ENCODE assay signal across 8 cellular contexts in the genomic region with DNA sequence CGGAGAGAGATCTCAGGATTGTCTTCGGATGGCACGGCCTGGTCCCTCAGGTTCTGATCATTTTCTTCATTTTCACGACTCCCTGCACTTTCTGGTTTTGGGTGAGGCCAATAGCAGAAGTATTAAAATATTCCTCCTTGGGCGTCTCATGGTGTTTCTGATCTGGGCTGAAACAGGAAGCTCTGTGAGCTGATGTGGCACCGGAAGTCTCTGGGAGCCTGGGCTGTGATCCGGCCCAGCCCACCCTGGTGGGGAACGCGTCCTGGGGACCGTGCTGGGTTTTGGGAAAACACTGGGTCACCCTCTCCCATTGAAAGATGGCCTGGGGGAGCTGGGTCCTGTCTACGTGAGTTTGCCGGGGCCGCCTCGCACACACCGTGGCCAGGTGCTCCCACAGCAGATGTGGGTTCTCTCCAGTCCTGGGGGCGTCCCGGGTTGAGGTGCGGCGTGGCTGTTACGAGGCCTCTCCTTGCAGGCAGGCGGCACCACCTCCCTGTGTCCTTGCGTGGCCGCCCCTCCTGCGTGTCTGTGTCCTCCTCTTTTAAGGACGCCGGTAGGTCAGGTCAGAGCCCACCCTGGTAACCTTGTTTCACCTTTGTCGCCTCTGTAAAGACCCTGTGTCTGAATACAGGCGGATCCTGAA. TPM values are rescaled to one million over a fixed set of nuclear protein-coding genes. Genes with fewer than 3 reads are reported as not detected.
DNase-seq lines count a peak whose midpoint lies in the region; ATAC-seq and TF ChIP-seq lines count a peak whose summit lies in the region.
"Not testable (repeated sequence)": the region's sequence is repeated elsewhere in the genome, so short reads cannot be mapped to it uniquely, and the experiment has no call there.

No MANE protein-coding gene starts in this region.

- H3K27ac ChIP-seq in CD4-positive, alpha-beta memory T cell (ENCODE audit: low read depth, low read length): not testable (repeated sequence)
- H3K27ac ChIP-seq in neutrophil: peak overlapping the region; percentile 33

- H3K36me3 Mint-ChIP-seq in CD4-positive, alpha-beta memory T cell; T-helper 2 cell treated with Interferon-gamma antibody and Interleukin-4, amounts not matched to agents 5 μg/mL and 100 μg/mL, for 36 hours (ENCODE audit: low read depth); activated CD8-positive, alpha-beta T cell treated with anti-CD3 and anti-CD28 coated beads for 36 hours (ENCODE audit: low read depth); activated T-helper 17 cell treated with anti-CD3 and anti-CD28 coated beads, Interleukin-2, amount 50 U/mL, for 72 hours (ENCODE audit: low read depth); activated naive CD8-positive, alpha-beta T cell treated with anti-CD3 and anti-CD28 coated beads, Interleukin-2, amount 50 U/mL, for 24 hours (ENCODE audit: low read depth); memory B cell: not testable (repeated sequence)

- intact Hi-C loops in CD4-positive, alpha-beta memory T cell (cut with micrococcal nuclease); activated CD8-positive, alpha-beta T cell treated with anti-CD3 and anti-CD28 coated beads for 36 hours (cut with micrococcal nuclease): not testable (repeated sequence)

- H3K9me3 Mint-ChIP-seq in CD4-positive, alpha-beta memory T cell; T-helper 2 cell treated with Interferon-gamma antibody and Interleukin-4, amounts not matched to agents 5 μg/mL and 100 μg/mL, for 36 hours; activated CD8-positive, alpha-beta T cell treated with anti-CD3 and anti-CD28 coated beads for 36 hours; activated T-helper 17 cell treated with anti-CD3 and anti-CD28 coated beads, Interleukin-2, amount 50 U/mL, for 72 hours; activated naive CD8-positive, alpha-beta T cell treated with anti-CD3 and anti-CD28 coated beads, Interleukin-2, amount 50 U/mL, for 24 hours; memory B cell: not testable (repeated sequence)

- not testable (repeated sequence) for H3K36me3 ChIP-seq in CD4-positive, alpha-beta memory T cell (ENCODE audit: insufficient read depth, low read length); neutrophil

- not testable (repeated sequence) for H3K4me1 Mint-ChIP-seq in CD4-positive, alpha-beta memory T cell; T-helper 2 cell treated with Interferon-gamma antibody and Interleukin-4, amounts not matched to agents 5 μg/mL and 100 μg/mL, for 36 hours (ENCODE audit: low read depth); activated CD8-positive, alpha-beta T cell treated with anti-CD3 and anti-CD28 coated beads for 36 hours (ENCODE audit: low read depth); activated T-helper 17 cell treated with anti-CD3 and anti-CD28 coated beads, Interleukin-2, amount 50 U/mL, for 72 hours; activated naive CD8-positive, alpha-beta T cell treated with anti-CD3 and anti-CD28 coated beads, Interleukin-2, amount 50 U/mL, for 24 hours; memory B cell

- H3K9me3 ChIP-seq in CD4-positive, alpha-beta memory T cell (ENCODE audit: control insufficient read depth in 1 of 2, low read length in 2 of 2); neutrophil: not testable (repeated sequence)

- not testable (repeated sequence) for TF ChIP-seq CTCF in activated CD8-positive, alpha-beta T cell treated with anti-CD3 and anti-CD28 coated beads for 36 hours (IDR thresholded peaks at IDR 0.05); neutrophil (IDR thresholded peaks at IDR 0.05)

- CTCF ChIA-PET in CD4-positive, alpha-beta memory T cell (lab: Charles Lee; ENCODE audit: partially characterized antibody); activated CD8-positive, alpha-beta T cell treated with anti-CD3 and anti-CD28 coated beads for 36 hours (lab: Charles Lee): not testable (repeated sequence)

- ATAC-seq in activated CD8-positive, alpha-beta T cell treated with anti-CD3 and anti-CD28 coated beads for 36 hours: peak; percentile 28
- ATAC-seq in activated T-helper 17 cell treated with anti-CD3 and anti-CD28 coated beads, Interleukin-2, amount 50 U/mL, for 72 hours (replicated peaks): not testable (repeated sequence)
- ATAC-seq in activated naive CD8-positive, alpha-beta T cell treated with anti-CD3 and anti-CD28 coated beads, Interleukin-2, amount 50 U/mL, for 24 hours: peak; percentile 9
- ATAC-seq in memory B cell (ENCODE audit: low read depth): peak; percentile 17

- H3K4me1 ChIP-seq in CD4-positive, alpha-beta memory T cell (ENCODE audit: insufficient read depth, low read length); neutrophil (ENCODE audit: control insufficient read depth in 1 of 2, insufficient read depth in 1 of 2, low read depth in 1 of 2, low read length in 1 of 2): not testable (repeated sequence)

- peak in 1 of 5 donors; percentile 44 for DNase-seq in CD4-positive, alpha-beta memory T cell
- DNase-seq in T-helper 2 cell treated with Interferon-gamma antibody and Interleukin-4, amounts not matched to agents 5 μg/mL and 100 μg/mL, for 36 hours (ENCODE audit: low spot score); activated CD8-positive, alpha-beta T cell treated with anti-CD3 and anti-CD28 coated beads for 36 hours; activated naive CD8-positive, alpha-beta T cell treated with anti-CD3 and anti-CD28 coated beads, Interleukin-2, amount 50 U/mL, for 24 hours; memory B cell (ENCODE audit: low spot score in 2 of 2): not testable (repeated sequence)

- H3K4me3 ChIP-seq in CD4-positive, alpha-beta memory T cell (ENCODE audit: low read length in 2 of 2); neutrophil (ENCODE audit: low read depth in 1 of 2, low read length in 1 of 2): not testable (repeated sequence)

- TF ChIP-seq POLR2A in GM19193 (IDR thresholded peaks at IDR 0.05; ENCODE audit: extremely low read depth, insufficient read depth, insufficient read length): peak; percentile 19

- peak overlapping the region in 4 of 7 donors; percentile 88 to 96 (median 91) for H3K27ac Mint-ChIP-seq in CD4-positive, alpha-beta memory T cell
- peak overlapping the region; percentile 88 for H3K27ac Mint-ChIP-seq in T-helper 2 cell treated with Interferon-gamma antibody and Interleukin-4, amounts not matched to agents 5 μg/mL and 100 μg/mL, for 36 hours
- not testable (repeated sequence) for H3K27ac Mint-ChIP-seq in activated CD8-positive, alpha-beta T cell treated with anti-CD3 and anti-CD28 coated beads for 36 hours; activated naive CD8-positive, alpha-beta T cell treated with anti-CD3 and anti-CD28 coated beads, Interleukin-2, amount 50 U/mL, for 24 hours
- peak overlapping the region; percentile 82 for H3K27ac Mint-ChIP-seq in activated T-helper 17 cell treated with anti-CD3 and anti-CD28 coated beads, Interleukin-2, amount 50 U/mL, for 72 hours
- peak overlapping the region; percentile 86 for H3K27ac Mint-ChIP-seq in memory B cell

- not testable (repeated sequence) for H3K27me3 ChIP-seq in CD4-positive, alpha-beta memory T cell (ENCODE audit: insufficient read depth, low read length); neutrophil

- peak overlapping the region in 4 of 8 donors; percentile 66 to 82 (median 76) for H3K4me3 Mint-ChIP-seq in CD4-positive, alpha-beta memory T cell
- H3K4me3 Mint-ChIP-seq in T-helper 2 cell treated with Interferon-gamma antibody and Interleukin-4, amounts not matched to agents 5 μg/mL and 100 μg/mL, for 36 hours: peak overlapping the region; percentile 73
- H3K4me3 Mint-ChIP-seq in activated CD8-positive, alpha-beta T cell treated with anti-CD3 and anti-CD28 coated beads for 36 hours; activated naive CD8-positive, alpha-beta T cell treated with anti-CD3 and anti-CD28 coated beads, Interleukin-2, amount 50 U/mL, for 24 hours; memory B cell: not testable (repeated sequence)
- peak overlapping the region; percentile 78 for H3K4me3 Mint-ChIP-seq in activated T-helper 17 cell treated with anti-CD3 and anti-CD28 coated beads, Interleukin-2, amount 50 U/mL, for 72 hours

- H3K27me3 Mint-ChIP-seq in CD4-positive, alpha-beta memory T cell; T-helper 2 cell treated with Interferon-gamma antibody and Interleukin-4, amounts not matched to agents 5 μg/mL and 100 μg/mL, for 36 hours (ENCODE audit: low read depth); activated CD8-positive, alpha-beta T cell treated with anti-CD3 and anti-CD28 coated beads for 36 hours; activated T-helper 17 cell treated with anti-CD3 and anti-CD28 coated beads, Interleukin-2, amount 50 U/mL, for 72 hours; activated naive CD8-positive, alpha-beta T cell treated with anti-CD3 and anti-CD28 coated beads, Interleukin-2, amount 50 U/mL, for 24 hours; memory B cell: not testable (repeated sequence)

- POLR2A ChIA-PET in CD4-positive, alpha-beta memory T cell (lab: Charles Lee; ENCODE audit: partially characterized antibody); activated CD8-positive, alpha-beta T cell treated with anti-CD3 and anti-CD28 coated beads for 36 hours (lab: Charles Lee): not testable (repeated sequence)

RNA-seq across cellular contexts. Expression of gene GATD3, which starts 24.1 kb away (rescaled TPM):
- total RNA-seq in CD4-positive, alpha-beta memory T cell: 10 to 100 TPM; 55.6 to 56.6 TPM
- 10 to 100 TPM; 10.9 to 48.9 TPM for polyA plus RNA-seq in CD4-positive, alpha-beta memory T cell
- total RNA-seq in activated CD8-positive, alpha-beta T cell treated with anti-CD3 and anti-CD28 coated beads for 36 hours: 10 to 100 TPM; 10.3 to 11.8 TPM
- 10 to 100 TPM; 65.6 to 77.0 TPM for total RNA-seq in activated T-helper 17 cell treated with anti-CD3 and anti-CD28 coated beads, Interleukin-2, amount 50 U/mL, for 72 hours

RNA-seq across cellular contexts. Expression of gene PWP2, which starts 50.4 kb away (rescaled TPM):
- total RNA-seq in CD4-positive, alpha-beta memory T cell: 10 to 100 TPM; 27.2 to 28.2 TPM
- polyA plus RNA-seq in CD4-positive, alpha-beta memory T cell: 10 to 100 TPM in 1 of 2 donors, under 1 TPM in 1; 0.35 to 13.9 TPM
- 10 to 100 TPM in 1 of 2 experiments, 1 to 10 TPM in 1; 9.3 to 10.1 TPM for total RNA-seq in activated CD8-positive, alpha-beta T cell treated with anti-CD3 and anti-CD28 coated beads for 36 hours
- 10 to 100 TPM; 40.4 to 42.0 TPM for total RNA-seq in activated T-helper 17 cell treated with anti-CD3 and anti-CD28 coated beads, Interleukin-2, amount 50 U/mL, for 72 hours

Comparison
In these comparisons a context has a peak if more than half of its experiments do, and no peak if none do; other contexts are left out.
1. RNA of gene GATD3, which starts 24.1 kb away (total RNA-seq): 65.6 to 77.0 TPM in activated T-helper 17 cell treated with anti-CD3 and anti-CD28 coated beads, Interleukin-2, amount 50 U/mL, for 72 hours and 55.6 to 56.6 TPM in CD4-positive, alpha-beta memory T cell; 10.3 to 11.8 TPM in activated CD8-positive, alpha-beta T cell treated with anti-CD3 and anti-CD28 coated beads for 36 hours; every median in the first group is over 4 times any median in the second.